22 cellular contexts compared by ENCODE assay signal in genomic region chr2:166463640-166464039, GRCh38. TPM values are rescaled to one million over a fixed set of nuclear protein-coding genes. Genes with fewer than 3 reads are reported as not detected.
"Had no signal": no experiment of that assay in that cellular context is flagged by ENCODE, and none has a peak within 500 bp of the region (broad histone marks: within the 10 kb centered on the region; RNA-seq: fewer than 3 reads in every experiment).

No MANE protein-coding gene starts in this region.

- H3K27me3 ChIP-seq: left lung, neutrophil, right lobe of liver, suprapubic skin, tibial artery, upper lobe of right lung had no signal

- H3K9me3 ChIP-seq: left lung, lower lobe of right lung, neutrophil, psoas muscle, right lobe of liver, suprapubic skin, thoracic aorta, upper lobe of right lung had no signal

- ATAC-seq: left colon; left lung; lower lobe of right lung; naive thymus-derived CD8-positive, alpha-beta T cell; psoas muscle; right lobe of liver; stimulated activated effector memory CD8-positive, alpha-beta T cell treated with anti-CD3 and anti-CD28 coated beads, Interleukin-12 subunit alpha, Interleukin-12 subunit beta, amount 100 ng/mL, for 72 hours; upper lobe of right lung had no signal

- DNase-seq: hippocampal formation; left colon; lower lobe of right lung; mammary epithelial cell; mesenchymal stem cell; naive thymus-derived CD8-positive, alpha-beta T cell; occipital lobe; psoas muscle; right lobe of liver; stimulated activated CD4-positive, alpha-beta T cell treated with anti-CD3 and anti-CD28 coated beads, Interleukin-4, amount 100 ng/mL, for 24 hours; stimulated activated naive CD4-positive, alpha-beta T cell; tibial artery; trophoblast cell; upper lobe of right lung had no signal

- H3K4me3 ChIP-seq: left lung, lower lobe of right lung, psoas muscle, right lobe of liver, skin epidermis, suprapubic skin, thoracic aorta, tibial artery, upper lobe of right lung had no signal

- H3K4me1 ChIP-seq: lower lobe of right lung, parathyroid adenoma, psoas muscle, right lobe of liver, suprapubic skin, tibial artery, upper lobe of right lung had no signal

- H3K27ac ChIP-seq: left lung, lower lobe of right lung, neutrophil, parathyroid adenoma, psoas muscle, right lobe of liver, skin epidermis, suprapubic skin, thoracic aorta, tibial artery, upper lobe of right lung had no signal

- H3K36me3 ChIP-seq: left lung, neutrophil, right lobe of liver, suprapubic skin, thoracic aorta, tibial artery had no signal

RNA-seq across cellular contexts. Expression of gene SCN7A, which starts 30.4 kb away (rescaled TPM):
- total RNA-seq: mammary epithelial cell; naive thymus-derived CD8-positive, alpha-beta T cell had no signal
- polyA plus RNA-seq: keratinocyte; mammary epithelial cell; naive thymus-derived CD8-positive, alpha-beta T cell had no signal
